In genomic region chr2:41695714-41696113, GRCh38 we compare ENCODE assay signal across 13 cellular contexts.
"Had no signal": no experiment of that assay in that cellular context is flagged by ENCODE, and none has a peak within 500 bp of the region (broad histone marks: within the 10 kb centered on the region; RNA-seq: fewer than 3 reads in every experiment).

No MANE protein-coding gene starts in this region.

- H3K4me3 Mint-ChIP-seq: activated naive CD8-positive, alpha-beta T cell treated with anti-CD3 and anti-CD28 coated beads, Interleukin-2, amount 10 ng/mL, durations not matched to agents 7 days and 5 days; naive thymus-derived CD8-positive, alpha-beta T cell; stimulated activated naive CD8-positive, alpha-beta T cell treated with anti-CD3 and anti-CD28 coated beads, Interleukin-15, Interleukin-2, amounts not matched to agents 100 ng/mL and 50 ng/mL, for 24 hours had no signal

- DNase-seq: activated CD4-positive, CD25-positive, alpha-beta regulatory T cell treated with anti-CD3 and anti-CD28 coated beads, Interleukin-2, amount 50 U/mL, for 72 hours; activated naive CD4-positive, alpha-beta T cell; activated naive CD8-positive, alpha-beta T cell treated with anti-CD3 and anti-CD28 coated beads, Interleukin-2, amount 10 ng/mL, durations not matched to agents 7 days and 5 days; anterior cingulate cortex; mesenchymal stem cell; naive thymus-derived CD8-positive, alpha-beta T cell; nucleus accumbens; sigmoid colon; spleen; upper lobe of left lung had no signal

- H3K27me3 ChIP-seq: sigmoid colon, upper lobe of left lung had no signal

- H3K36me3 Mint-ChIP-seq: activated naive CD8-positive, alpha-beta T cell treated with anti-CD3 and anti-CD28 coated beads, Interleukin-2, amount 10 ng/mL, durations not matched to agents 7 days and 5 days; naive thymus-derived CD8-positive, alpha-beta T cell had no signal

- H3K4me1 Mint-ChIP-seq: activated naive CD8-positive, alpha-beta T cell treated with anti-CD3 and anti-CD28 coated beads, Interleukin-2, amount 10 ng/mL, durations not matched to agents 7 days and 5 days had no signal

- H3K4me1 ChIP-seq: upper lobe of left lung had no signal

- H3K36me3 ChIP-seq: sigmoid colon, spleen, suprapubic skin, upper lobe of left lung had no signal

- H3K9me3 ChIP-seq: sigmoid colon, spleen, suprapubic skin, upper lobe of left lung had no signal

- H3K27ac Mint-ChIP-seq: activated naive CD8-positive, alpha-beta T cell treated with anti-CD3 and anti-CD28 coated beads, Interleukin-2, amount 10 ng/mL, durations not matched to agents 7 days and 5 days; naive thymus-derived CD8-positive, alpha-beta T cell; stimulated activated naive CD8-positive, alpha-beta T cell treated with anti-CD3 and anti-CD28 coated beads, Interleukin-15, Interleukin-2, amounts not matched to agents 100 ng/mL and 50 ng/mL, for 24 hours had no signal

- ATAC-seq: esophagus mucosa; naive thymus-derived CD8-positive, alpha-beta T cell had no signal

- H3K4me3 ChIP-seq: sigmoid colon, spleen, suprapubic skin, upper lobe of left lung had no signal

- H3K9me3 Mint-ChIP-seq: activated naive CD8-positive, alpha-beta T cell treated with anti-CD3 and anti-CD28 coated beads, Interleukin-2, amount 10 ng/mL, durations not matched to agents 7 days and 5 days; naive thymus-derived CD8-positive, alpha-beta T cell; stimulated activated naive CD8-positive, alpha-beta T cell treated with anti-CD3 and anti-CD28 coated beads, Interleukin-15, Interleukin-2, amounts not matched to agents 100 ng/mL and 50 ng/mL, for 24 hours had no signal

- H3K27ac ChIP-seq: sigmoid colon, spleen, suprapubic skin, upper lobe of left lung had no signal
